ENCODE assay signal across 10 cellular contexts in the genomic region with DNA sequence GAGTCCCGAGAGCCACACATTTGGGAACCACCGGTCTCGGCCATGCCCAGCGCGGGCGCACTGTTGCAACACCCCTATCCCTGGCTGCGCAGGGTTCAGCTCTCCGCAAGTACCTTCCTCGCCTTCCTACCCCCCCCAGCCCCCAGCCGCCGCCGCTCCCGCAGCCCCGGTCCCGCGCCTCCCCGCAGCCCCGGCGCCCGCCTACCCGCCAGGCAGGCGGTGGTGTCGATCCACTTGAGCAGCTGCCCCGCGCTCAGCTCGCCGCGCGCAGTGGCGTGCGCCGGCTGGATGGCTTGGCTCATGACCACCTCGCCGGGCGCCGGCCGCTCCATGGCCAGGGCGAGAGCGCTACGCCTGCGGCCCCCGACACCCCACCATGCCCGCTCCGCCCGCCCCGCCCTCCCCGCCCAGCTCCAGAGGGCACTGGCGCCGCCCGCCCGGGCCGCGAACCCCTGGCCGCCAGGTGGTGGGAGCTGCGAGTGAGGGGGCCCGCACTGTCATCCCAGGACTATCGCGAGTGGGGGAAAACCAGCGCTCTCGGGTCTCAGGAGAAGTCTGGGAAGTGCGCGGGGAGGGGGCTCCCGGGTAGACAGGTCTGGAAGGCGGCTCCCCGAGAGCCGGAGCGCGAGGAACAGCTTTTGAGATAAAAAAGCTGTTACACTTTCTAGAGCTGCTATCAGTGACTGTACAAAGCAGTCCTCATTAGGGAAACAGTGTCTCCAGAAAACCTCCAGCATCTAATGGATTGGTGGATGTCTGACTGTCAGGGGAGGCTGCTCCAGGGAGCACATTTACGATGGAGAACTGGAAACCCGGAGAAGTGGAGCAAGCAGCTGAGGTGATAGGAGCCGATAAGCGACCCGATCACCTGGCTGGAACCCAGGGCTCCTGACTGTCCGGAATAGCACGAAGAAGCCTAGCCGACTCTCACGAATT. TPM values are rescaled to one million over a fixed set of nuclear protein-coding genes. Genes with fewer than 3 reads are reported as not detected.
DNase-seq lines count a peak whose midpoint lies in the region; ATAC-seq and TF ChIP-seq lines count a peak whose summit lies in the region.
"Had no signal": no experiment of that assay in that cellular context is flagged by ENCODE, and none has a peak within 500 bp of the region (broad histone marks: within the 10 kb centered on the region; RNA-seq: fewer than 3 reads in every experiment).

A gene (minus strand): TSS at position 352 of the 936 bp plus-strand sequence. CDS start 20 bp downstream, at position 332.

- no peaks in the 10 kb centered on the region for H3K36me3 ChIP-seq in heart right ventricle

- intact Hi-C loops in heart right ventricle (cut with DNase I), result no loop called here
- intact Hi-C loops in sciatic nerve (cut with DNase I), result no loop called here

- peak within 1 kb of the TSS; percentile 49 for H3K4me3 ChIP-seq in WI38 (ENCODE audit: low read depth, low read length)
- peak within 1 kb of the TSS in 9 of 10 donors; percentile 21 to 56 (median 47) for H3K4me3 ChIP-seq in heart right ventricle

- DNase-seq in ELR (ENCODE audit: low read depth) (peak; percentile 39), heart right ventricle (peak in 1 of 2 donors; percentile 13), sciatic nerve (ENCODE audit: low spot score) (no peak), Kasumi-1 (lab: John Stamatoyannopoulos, UW) (no peak), HUDEP-2 (lab: John Stamatoyannopoulos, UW; ENCODE audit: unreplicated experiment in 76 of 76) (no peak), HuH-7.5 (ENCODE audit: low spot score) (no peak)

- WGBS in heart right ventricle, 2 donors, result 2 to 3% methylated on average over 66 to 77 of the region's 77 CpGs

- H3K27ac ChIP-seq in heart right ventricle, result no peak within 1 kb of the TSS

- peaks cover 0 to 7% (median 0%) of the 10 kb centered on the region in 11 donors for H3K9me3 ChIP-seq in heart right ventricle

- ATAC-seq in heart right ventricle, result peak in 4 of 8 donors; percentile 9 to 63 (median 47)
- ATAC-seq in sciatic nerve, result peak; percentile 38
- ATAC-seq in HG03025 (IDR thresholded peaks at IDR 0.05; ENCODE audit: low FRiP score, unreplicated experiment), result no peak

- peaks cover 0 to 69% (median 44%) of the 10 kb centered on the region in 7 donors for H3K27me3 ChIP-seq in heart right ventricle

- TF ChIP-seq CTCF in WI38 (IDR thresholded peaks at IDR 0.05; ENCODE audit: low read depth, low read length), result no peak
- no peak for TF ChIP-seq CTCF in heart right ventricle (IDR thresholded peaks at IDR 0.05)

- H3K4me1 ChIP-seq in heart right ventricle, result peaks cover 0 to 24% (median 6%) of the 10 kb centered on the region in 9 donors

RNA-seq across cellular contexts. Expression of the gene that starts here (rescaled TPM):
- total RNA-seq in heart right ventricle, result not detected
- under 1 TPM in 1 of 2 donors, not detected in 1; 0.15 TPM for polyA plus RNA-seq in heart right ventricle
- not detected for total RNA-seq in sciatic nerve
- total RNA-seq: HT1080 had no signal
- polyA plus RNA-seq: esophagus had no signal

Comparison
In these comparisons a context has a peak if more than half of its experiments do, and no peak if none do; other contexts are left out.
1. Peak in ATAC-seq in sciatic nerve; RNA of the gene not detected or under 1 TPM.